ENCODE assay signal across 1 cellular context in genomic region chr5:74660863-74661262, GRCh38.
TF ChIP-seq lines count a peak whose summit lies in the region.

No MANE protein-coding gene starts in this region.

TF ChIP-seq in GM23338, 12 proteins besides CTCF, POLR2A, EP300 and RAD21 (continued from another document):
- TF ChIP-seq, protein P1, sequence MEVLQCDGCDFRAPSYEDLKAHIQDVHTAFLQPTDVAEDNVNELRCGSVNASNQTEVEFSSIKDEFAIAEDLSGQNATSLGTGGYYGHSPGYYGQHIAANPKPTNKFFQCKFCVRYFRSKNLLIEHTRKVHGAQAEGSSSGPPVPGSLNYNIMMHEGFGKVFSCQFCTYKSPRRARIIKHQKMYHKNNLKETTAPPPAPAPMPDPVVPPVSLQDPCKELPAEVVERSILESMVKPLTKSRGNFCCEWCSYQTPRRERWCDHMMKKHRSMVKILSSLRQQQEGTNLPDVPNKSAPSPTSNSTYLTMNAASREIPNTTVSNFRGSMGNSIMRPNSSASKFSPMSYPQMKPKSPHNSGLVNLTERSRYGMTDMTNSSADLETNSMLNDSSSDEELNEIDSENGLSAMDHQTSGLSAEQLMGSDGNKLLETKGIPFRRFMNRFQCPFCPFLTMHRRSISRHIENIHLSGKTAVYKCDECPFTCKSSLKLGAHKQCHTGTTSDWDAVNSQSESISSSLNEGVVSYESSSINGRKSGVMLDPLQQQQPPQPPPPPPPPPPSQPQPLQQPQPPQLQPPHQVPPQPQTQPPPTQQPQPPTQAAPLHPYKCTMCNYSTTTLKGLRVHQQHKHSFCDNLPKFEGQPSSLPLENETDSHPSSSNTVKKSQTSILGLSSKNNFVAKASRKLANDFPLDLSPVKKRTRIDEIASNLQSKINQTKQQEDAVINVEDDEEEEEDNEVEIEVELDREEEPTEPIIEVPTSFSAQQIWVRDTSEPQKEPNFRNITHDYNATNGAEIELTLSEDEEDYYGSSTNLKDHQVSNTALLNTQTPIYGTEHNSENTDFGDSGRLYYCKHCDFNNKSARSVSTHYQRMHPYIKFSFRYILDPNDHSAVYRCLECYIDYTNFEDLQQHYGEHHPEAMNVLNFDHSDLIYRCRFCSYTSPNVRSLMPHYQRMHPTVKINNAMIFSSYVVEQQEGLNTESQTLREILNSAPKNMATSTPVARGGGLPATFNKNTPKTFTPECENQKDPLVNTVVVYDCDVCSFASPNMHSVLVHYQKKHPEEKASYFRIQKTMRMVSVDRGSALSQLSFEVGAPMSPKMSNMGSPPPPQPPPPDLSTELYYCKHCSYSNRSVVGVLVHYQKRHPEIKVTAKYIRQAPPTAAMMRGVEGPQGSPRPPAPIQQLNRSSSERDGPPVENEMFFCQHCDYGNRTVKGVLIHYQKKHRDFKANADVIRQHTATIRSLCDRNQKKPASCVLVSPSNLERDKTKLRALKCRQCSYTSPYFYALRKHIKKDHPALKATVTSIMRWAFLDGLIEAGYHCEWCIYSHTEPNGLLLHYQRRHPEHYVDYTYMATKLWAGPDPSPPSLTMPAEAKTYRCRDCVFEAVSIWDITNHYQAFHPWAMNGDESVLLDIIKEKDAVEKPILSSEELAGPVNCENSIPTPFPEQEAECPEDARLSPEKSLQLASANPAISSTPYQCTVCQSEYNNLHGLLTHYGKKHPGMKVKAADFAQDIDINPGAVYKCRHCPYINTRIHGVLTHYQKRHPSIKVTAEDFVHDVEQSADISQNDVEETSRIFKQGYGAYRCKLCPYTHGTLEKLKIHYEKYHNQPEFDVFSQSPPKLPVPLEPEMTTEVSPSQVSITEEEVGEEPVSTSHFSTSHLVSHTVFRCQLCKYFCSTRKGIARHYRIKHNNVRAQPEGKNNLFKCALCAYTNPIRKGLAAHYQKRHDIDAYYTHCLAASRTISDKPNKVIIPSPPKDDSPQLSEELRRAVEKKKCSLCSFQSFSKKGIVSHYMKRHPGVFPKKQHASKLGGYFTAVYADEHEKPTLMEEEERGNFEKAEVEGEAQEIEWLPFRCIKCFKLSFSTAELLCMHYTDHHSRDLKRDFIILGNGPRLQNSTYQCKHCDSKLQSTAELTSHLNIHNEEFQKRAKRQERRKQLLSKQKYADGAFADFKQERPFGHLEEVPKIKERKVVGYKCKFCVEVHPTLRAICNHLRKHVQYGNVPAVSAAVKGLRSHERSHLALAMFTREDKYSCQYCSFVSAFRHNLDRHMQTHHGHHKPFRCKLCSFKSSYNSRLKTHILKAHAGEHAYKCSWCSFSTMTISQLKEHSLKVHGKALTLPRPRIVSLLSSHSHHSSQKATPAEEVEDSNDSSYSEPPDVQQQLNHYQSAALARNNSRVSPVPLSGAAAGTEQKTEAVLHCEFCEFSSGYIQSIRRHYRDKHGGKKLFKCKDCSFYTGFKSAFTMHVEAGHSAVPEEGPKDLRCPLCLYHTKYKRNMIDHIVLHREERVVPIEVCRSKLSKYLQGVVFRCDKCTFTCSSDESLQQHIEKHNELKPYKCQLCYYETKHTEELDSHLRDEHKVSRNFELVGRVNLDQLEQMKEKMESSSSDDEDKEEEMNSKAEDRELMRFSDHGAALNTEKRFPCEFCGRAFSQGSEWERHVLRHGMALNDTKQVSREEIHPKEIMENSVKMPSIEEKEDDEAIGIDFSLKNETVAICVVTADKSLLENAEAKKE (CRISPR knock-in tag; IDR thresholded peaks at IDR 0.05) = no peak
- TF ChIP-seq STAT1 (IDR thresholded peaks at IDR 0.05; ENCODE audit: unreplicated experiment) (no peak), EZH2phosphoT487 (IDR thresholded peaks at IDR 0.05; ENCODE audit: unreplicated experiment) (no peak), ZNF331 (CRISPR knock-in tag; IDR thresholded peaks at IDR 0.05; ENCODE audit: low read depth) (no peak)
